1 cellular context compared by ENCODE assay signal in genomic region chr16:70685938-70686375, GRCh38.
TF ChIP-seq lines count a peak whose summit lies in the region.

Gene MTSS2, minus strand, starts transcription at chr16:70686053. Its CDS starts 262 bp downstream, at chr16:70685791.

TF ChIP-seq in HepG2, 621 proteins besides CTCF, POLR2A, EP300 and RAD21 (continues in another document):
- peak; percentile 83 for TF ChIP-seq ZBTB7B (CRISPR knock-in tag; IDR thresholded peaks at IDR 0.05)
- no peak for TF ChIP-seq FOXM1 (CRISPR knock-in tag; IDR thresholded peaks at IDR 0.05)
- TF ChIP-seq SRSF4 (IDR thresholded peaks at IDR 0.05; ENCODE audit: low read depth, low read length, poor library complexity, severe bottlenecking), result no peak
- TF ChIP-seq HDAC2 (CRISPR knock-in tag; IDR thresholded peaks at IDR 0.05), result peak; percentile 17; the same call in 1 of the 2 replicates
- TF ChIP-seq, protein P1, sequence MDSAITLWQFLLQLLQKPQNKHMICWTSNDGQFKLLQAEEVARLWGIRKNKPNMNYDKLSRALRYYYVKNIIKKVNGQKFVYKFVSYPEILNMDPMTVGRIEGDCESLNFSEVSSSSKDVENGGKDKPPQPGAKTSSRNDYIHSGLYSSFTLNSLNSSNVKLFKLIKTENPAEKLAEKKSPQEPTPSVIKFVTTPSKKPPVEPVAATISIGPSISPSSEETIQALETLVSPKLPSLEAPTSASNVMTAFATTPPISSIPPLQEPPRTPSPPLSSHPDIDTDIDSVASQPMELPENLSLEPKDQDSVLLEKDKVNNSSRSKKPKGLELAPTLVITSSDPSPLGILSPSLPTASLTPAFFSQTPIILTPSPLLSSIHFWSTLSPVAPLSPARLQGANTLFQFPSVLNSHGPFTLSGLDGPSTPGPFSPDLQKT (CRISPR knock-in tag; IDR thresholded peaks at IDR 0.05; ENCODE audit: borderline replicate concordance), result no peak
- TF ChIP-seq ZNF670 (CRISPR knock-in tag; IDR thresholded peaks at IDR 0.05; ENCODE audit: borderline replicate concordance), result no peak
- TF ChIP-seq ZUFSP (CRISPR knock-in tag; IDR thresholded peaks at IDR 0.05; ENCODE audit: borderline replicate concordance), result no peak
- TF ChIP-seq SATB2 (CRISPR knock-in tag; IDR thresholded peaks at IDR 0.05), result no peak
- TF ChIP-seq SUZ12 (IDR thresholded peaks at IDR 0.05; ENCODE audit: low read depth, low read length), result no peak
- no peak for TF ChIP-seq NFYC (CRISPR knock-in tag; IDR thresholded peaks at IDR 0.05)
- TF ChIP-seq PHF8 (CRISPR knock-in tag; IDR thresholded peaks at IDR 0.05), result no peak
- no peak for TF ChIP-seq HHEX (CRISPR knock-in tag; IDR thresholded peaks at IDR 0.05)
- TF ChIP-seq ZNF343 (CRISPR knock-in tag; IDR thresholded peaks at IDR 0.05), result no peak
- TF ChIP-seq GATAD1 (CRISPR knock-in tag; IDR thresholded peaks at IDR 0.05), result peak; percentile 21; the same call in 1 of the 2 replicates
- TF ChIP-seq ZNF790 (CRISPR knock-in tag; IDR thresholded peaks at IDR 0.05; ENCODE audit: borderline replicate concordance), result no peak; the same call in 1 of the 2 replicates
- TF ChIP-seq CHD4 (IDR thresholded peaks at IDR 0.05; ENCODE audit: borderline replicate concordance, low read length), result no peak
- no peak for TF ChIP-seq FOXP1 (IDR thresholded peaks at IDR 0.05)
- 0 out of 2 replicates have a peak, but pooled peaks have one; percentile 10 for TF ChIP-seq FOXP1 (CRISPR knock-in tag; IDR thresholded peaks at IDR 0.05)
- TF ChIP-seq GPBP1L1 (CRISPR knock-in tag; IDR thresholded peaks at IDR 0.05), result no peak
- no peak; the same call in 1 of the 2 replicates for TF ChIP-seq ZSCAN29 (CRISPR knock-in tag; conservative IDR thresholded peaks at IDR 0.05)
- TF ChIP-seq TEAD2 (CRISPR knock-in tag; IDR thresholded peaks at IDR 0.05), result no peak
- no peak for TF ChIP-seq SETDB1 (CRISPR knock-in tag; IDR thresholded peaks at IDR 0.05; ENCODE audit: borderline replicate concordance)
- TF ChIP-seq UBTF (CRISPR knock-in tag; IDR thresholded peaks at IDR 0.05), result no peak; the same call in 1 of the 2 replicates
- TF ChIP-seq, protein P2, sequence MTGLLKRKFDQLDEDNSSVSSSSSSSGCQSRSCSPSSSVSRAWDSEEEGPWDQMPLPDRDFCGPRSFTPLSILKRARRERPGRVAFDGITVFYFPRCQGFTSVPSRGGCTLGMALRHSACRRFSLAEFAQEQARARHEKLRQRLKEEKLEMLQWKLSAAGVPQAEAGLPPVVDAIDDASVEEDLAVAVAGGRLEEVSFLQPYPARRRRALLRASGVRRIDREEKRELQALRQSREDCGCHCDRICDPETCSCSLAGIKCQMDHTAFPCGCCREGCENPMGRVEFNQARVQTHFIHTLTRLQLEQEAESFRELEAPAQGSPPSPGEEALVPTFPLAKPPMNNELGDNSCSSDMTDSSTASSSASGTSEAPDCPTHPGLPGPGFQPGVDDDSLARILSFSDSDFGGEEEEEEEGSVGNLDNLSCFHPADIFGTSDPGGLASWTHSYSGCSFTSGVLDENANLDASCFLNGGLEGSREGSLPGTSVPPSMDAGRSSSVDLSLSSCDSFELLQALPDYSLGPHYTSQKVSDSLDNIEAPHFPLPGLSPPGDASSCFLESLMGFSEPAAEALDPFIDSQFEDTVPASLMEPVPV (CRISPR knock-in tag; IDR thresholded peaks at IDR 0.05), result no peak
- TF ChIP-seq MIER3 (CRISPR knock-in tag; IDR thresholded peaks at IDR 0.05; ENCODE audit: borderline replicate concordance), result no peak
- TF ChIP-seq ZBTB3 (CRISPR knock-in tag; IDR thresholded peaks at IDR 0.05; ENCODE audit: borderline replicate concordance, low read depth), result no peak
- no peak for TF ChIP-seq KMT2A (CRISPR knock-in tag; IDR thresholded peaks at IDR 0.05)
- TF ChIP-seq ZHX2 (IDR thresholded peaks at IDR 0.05; ENCODE audit: low read depth), result no peak
- no peak; the same call in 1 of the 2 replicates for TF ChIP-seq ZHX2 (CRISPR knock-in tag; IDR thresholded peaks at IDR 0.05; ENCODE audit: borderline replicate concordance)
- TF ChIP-seq NRL (CRISPR knock-in tag; IDR thresholded peaks at IDR 0.05; ENCODE audit: borderline replicate concordance), result no peak
- TF ChIP-seq HBP1 (CRISPR knock-in tag; IDR thresholded peaks at IDR 0.05; ENCODE audit: low read depth), result peak; percentile 74
- TF ChIP-seq NR2C2 (CRISPR knock-in tag; IDR thresholded peaks at IDR 0.05; ENCODE audit: borderline replicate concordance), result no peak
- TF ChIP-seq NR2F1 (CRISPR knock-in tag; IDR thresholded peaks at IDR 0.05), result no peak
- no peak for TF ChIP-seq ZNF10 (CRISPR knock-in tag; IDR thresholded peaks at IDR 0.05; ENCODE audit: borderline replicate concordance, low read depth)
- no peak for TF ChIP-seq ASH2L (IDR thresholded peaks at IDR 0.05; ENCODE audit: insufficient read length, low read depth, low read length)
- TF ChIP-seq ZNF549 (CRISPR knock-in tag; IDR thresholded peaks at IDR 0.05), result no peak
- TF ChIP-seq LRRFIP1 (CRISPR knock-in tag; conservative IDR thresholded peaks at IDR 0.05), result no peak
- peak; percentile 88 for TF ChIP-seq SPEN (CRISPR knock-in tag; IDR thresholded peaks at IDR 0.05; ENCODE audit: low read depth)
